8 cellular contexts compared by ENCODE assay signal in the genomic region with DNA sequence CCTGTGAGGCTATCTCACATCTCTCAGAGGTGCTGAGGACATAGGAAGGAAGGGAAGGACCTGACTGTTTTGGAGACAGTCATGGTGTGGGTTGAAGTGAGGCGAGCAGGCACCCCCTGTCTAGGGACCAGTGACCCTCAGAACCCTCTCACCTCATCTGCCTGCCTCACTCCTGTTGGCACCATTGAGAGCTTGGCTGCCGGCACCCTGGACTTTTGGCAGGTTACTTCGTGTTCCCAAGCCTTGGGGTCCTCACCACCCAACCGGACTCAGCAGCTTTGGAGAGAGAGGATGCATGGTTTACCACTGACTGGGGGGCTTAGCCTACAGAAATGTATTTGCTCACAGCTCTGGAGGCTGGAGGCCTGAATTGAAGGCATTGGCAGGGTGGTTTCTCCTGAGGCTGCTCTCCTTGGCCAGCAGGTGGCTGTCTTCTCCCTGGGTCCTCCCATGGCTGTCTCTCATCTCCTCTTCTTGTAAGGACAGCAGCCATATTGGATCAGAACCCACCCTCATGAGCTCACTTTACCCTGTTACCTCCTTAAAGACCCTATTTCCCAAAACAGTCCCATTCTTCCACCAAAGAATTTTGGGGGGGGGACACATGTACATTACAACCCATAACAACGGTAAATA.
DNase-seq lines count a peak whose midpoint lies in the region; ATAC-seq and TF ChIP-seq lines count a peak whose summit lies in the region.

No MANE protein-coding gene starts in this region.

- no peaks in the 10 kb centered on the region for H3K36me3 Mint-ChIP-seq in T-helper 2 cell treated with Interferon-gamma antibody and Interleukin-4, amounts not matched to agents 5 μg/mL and 100 μg/mL, for 36 hours (ENCODE audit: low read depth)

- H3K4me3 ChIP-seq in cardiac fibroblast (replicated peaks in 1 of 2; ENCODE audit: low read depth in 2 of 2, low read length in 2 of 2) (no peak overlapping the region), retinal pigment epithelial cell (ENCODE audit: low read length) (no peak overlapping the region)

- TF ChIP-seq CTCF in cardiac fibroblast (IDR thresholded peaks at IDR 0.05; ENCODE audit: low read depth, low read length) (peak; percentile 70), retinal pigment epithelial cell (conservative IDR thresholded peaks at IDR 0.05; ENCODE audit: low read depth, low read length) (peak; percentile 74)

- DNase-seq in DMS 273 (lab: John Stamatoyannopoulos, UW; ENCODE audit: unreplicated experiment) (peak; percentile 81), NCI-H226 (peak; percentile 52), cardiac fibroblast (ENCODE audit: low read depth in 2 of 2) (peak; percentile 59 to 77), retinal pigment epithelial cell (ENCODE audit: low read depth) (no peak), NCI-H2227 (lab: John Stamatoyannopoulos, UW; ENCODE audit: unreplicated experiment) (no peak)
- no peak for DNase-seq in T-helper 2 cell treated with Interferon-gamma antibody and Interleukin-4, amounts not matched to agents 5 μg/mL and 100 μg/mL, for 36 hours (ENCODE audit: low spot score)

- no peak overlapping the region for H3K4me3 Mint-ChIP-seq in T-helper 2 cell treated with Interferon-gamma antibody and Interleukin-4, amounts not matched to agents 5 μg/mL and 100 μg/mL, for 36 hours

- no peaks in the 10 kb centered on the region for H3K9me3 Mint-ChIP-seq in T-helper 2 cell treated with Interferon-gamma antibody and Interleukin-4, amounts not matched to agents 5 μg/mL and 100 μg/mL, for 36 hours

- no peak overlapping the region for H3K27ac Mint-ChIP-seq in T-helper 2 cell treated with Interferon-gamma antibody and Interleukin-4, amounts not matched to agents 5 μg/mL and 100 μg/mL, for 36 hours

- no peaks in the 10 kb centered on the region for H3K4me1 Mint-ChIP-seq in T-helper 2 cell treated with Interferon-gamma antibody and Interleukin-4, amounts not matched to agents 5 μg/mL and 100 μg/mL, for 36 hours (ENCODE audit: low read depth)

- ATAC-seq in GM18867 (IDR thresholded peaks at IDR 0.05; ENCODE audit: unreplicated experiment) = peak; percentile 93
- peak; percentile 94 for ATAC-seq in HG02938 (IDR thresholded peaks at IDR 0.05; ENCODE audit: unreplicated experiment)

- no peaks in the 10 kb centered on the region for H3K27me3 Mint-ChIP-seq in T-helper 2 cell treated with Interferon-gamma antibody and Interleukin-4, amounts not matched to agents 5 μg/mL and 100 μg/mL, for 36 hours (ENCODE audit: low read depth)

Comparison
In these comparisons a context has a peak if more than half of its experiments do, and no peak if none do; other contexts are left out.
1. DNase-seq: peak in DMS 273 (single experiment), NCI-H226 (single experiment) and cardiac fibroblast (2 of 2); none in retinal pigment epithelial cell (single experiment), T-helper 2 cell treated with Interferon-gamma antibody and Interleukin-4, amounts not matched to agents 5 μg/mL and 100 μg/mL, for 36 hours (single experiment) and NCI-H2227 (single experiment).